In the genomic region with DNA sequence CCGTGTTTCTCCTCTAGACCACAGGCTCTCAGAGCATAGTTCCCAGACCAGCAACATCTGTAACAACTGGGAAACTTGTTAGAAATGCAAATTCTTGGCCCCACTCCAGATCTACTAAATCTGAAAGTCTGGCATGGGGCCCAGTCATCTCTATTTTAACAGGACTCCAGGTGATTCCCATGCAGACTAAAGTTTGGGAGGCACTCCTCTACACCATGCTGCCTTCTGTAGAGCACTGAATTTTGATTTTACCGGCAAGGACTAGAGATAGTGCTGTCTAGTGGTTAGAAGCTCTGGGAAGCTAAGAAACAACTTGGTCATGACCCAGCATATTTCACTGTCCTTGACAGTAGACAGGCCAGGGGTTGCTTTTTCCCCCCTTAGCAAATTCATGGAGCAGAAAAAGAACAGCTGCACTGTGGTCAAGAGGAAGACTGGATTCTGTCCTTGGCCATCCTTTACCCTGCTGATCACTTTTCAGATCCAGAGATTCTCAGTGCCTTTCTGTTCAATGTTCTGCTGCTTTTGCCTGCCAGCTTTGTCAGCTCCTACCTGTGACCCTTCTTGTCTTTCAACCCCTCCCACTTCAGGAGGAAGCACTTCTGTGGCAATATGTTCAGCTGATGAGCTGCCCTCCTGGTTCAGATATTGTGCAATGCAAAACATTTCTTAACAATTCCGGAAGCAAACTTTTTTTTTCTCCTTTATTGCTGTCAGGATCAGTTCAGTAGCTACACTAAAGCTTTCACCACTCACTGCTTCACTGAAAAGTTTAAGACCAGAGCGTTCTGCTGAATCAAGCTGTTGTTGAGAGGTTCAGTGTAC, we compare ENCODE assay signal across 1 cellular context.
A peak's percentile ranks its signal among the peaks of the same experiment; 100 is the strongest.
TF ChIP-seq lines count a peak whose summit lies in the region.

No MANE protein-coding gene starts in this region.

TF ChIP-seq in HepG2, 621 proteins besides CTCF, POLR2A, EP300 and RAD21 (continued from another document and continues in another):
- TF ChIP-seq KAT7 (CRISPR knock-in tag; IDR thresholded peaks at IDR 0.05; ENCODE audit: borderline replicate concordance) (no peak), GFI1 (CRISPR knock-in tag; IDR thresholded peaks at IDR 0.05; ENCODE audit: borderline replicate concordance) (0 out of 2 replicates have a peak, but pooled peaks have one; percentile 44), HOXA7 (CRISPR knock-in tag; IDR thresholded peaks at IDR 0.05) (no peak), MXD4 (CRISPR knock-in tag; IDR thresholded peaks at IDR 0.05) (no peak), RBFOX2 (IDR thresholded peaks at IDR 0.05; ENCODE audit: low read depth, low read length) (no peak), ZNF142 (CRISPR knock-in tag; IDR thresholded peaks at IDR 0.05) (peak; percentile 68; the same call in 1 of the 2 replicates), ZNF7 (CRISPR knock-in tag; IDR thresholded peaks at IDR 0.05) (no peak; the same call in 1 of the 2 replicates), MXI1 (IDR thresholded peaks at IDR 0.05; ENCODE audit: borderline replicate concordance, low read depth, low read length) (no peak), RELA (CRISPR knock-in tag; IDR thresholded peaks at IDR 0.05) (no peak), ZBTB33 (CRISPR knock-in tag; IDR thresholded peaks at IDR 0.05) (no peak), NFE2L2 (IDR thresholded peaks at IDR 0.05; ENCODE audit: low read length) (0 out of 2 replicates have a peak, but pooled peaks have one; percentile 32), TFAP4 (IDR thresholded peaks at IDR 0.05; ENCODE audit: borderline replicate concordance, low read depth) (peak; percentile 98), SMAD3 (CRISPR knock-in tag; IDR thresholded peaks at IDR 0.05) (peak; percentile 96), ZNF556 (CRISPR knock-in tag; IDR thresholded peaks at IDR 0.05; ENCODE audit: borderline replicate concordance) (no peak), TCF12 (IDR thresholded peaks at IDR 0.05) (no peak), TCF12 (CRISPR knock-in tag; IDR thresholded peaks at IDR 0.05) (0 out of 2 replicates have a peak, but pooled peaks have one; percentile 25), NFE2L1 (CRISPR knock-in tag; IDR thresholded peaks at IDR 0.05; ENCODE audit: borderline replicate concordance) (no peak), ATF3 (CRISPR knock-in tag; IDR thresholded peaks at IDR 0.05) (no peak), RNF219 (CRISPR knock-in tag; IDR thresholded peaks at IDR 0.05) (0 out of 2 replicates have a peak, but pooled peaks have one; percentile 36), FOXJ3 (CRISPR knock-in tag; IDR thresholded peaks at IDR 0.05; ENCODE audit: borderline replicate concordance) (peak; percentile 88; the same call in 1 of the 2 replicates), GTF3A (CRISPR knock-in tag; conservative IDR thresholded peaks at IDR 0.05) (no peak), HOXA5 (CRISPR knock-in tag; IDR thresholded peaks at IDR 0.05) (peak; percentile 51), RCOR2 (CRISPR knock-in tag; IDR thresholded peaks at IDR 0.05) (peak; percentile 90), RAD51 (IDR thresholded peaks at IDR 0.05; ENCODE audit: borderline replicate concordance) (no peak), HNF4A (CRISPR knock-in tag; IDR thresholded peaks at IDR 0.05) (peak; percentile 83), FOXA3 (CRISPR knock-in tag; IDR thresholded peaks at IDR 0.05) (peak; percentile 85), ADNP (CRISPR knock-in tag; IDR thresholded peaks at IDR 0.05) (no peak), ZBTB21 (CRISPR knock-in tag; IDR thresholded peaks at IDR 0.05) (no peak), ZNF354B (CRISPR knock-in tag; IDR thresholded peaks at IDR 0.05) (no peak), ZNF331 (CRISPR knock-in tag; IDR thresholded peaks at IDR 0.05) (peak; percentile 94), FIP1L1 (IDR thresholded peaks at IDR 0.05; ENCODE audit: borderline replicate concordance, insufficient read depth, low read depth, low read length) (no peak)
- TF ChIP-seq, protein P1, sequence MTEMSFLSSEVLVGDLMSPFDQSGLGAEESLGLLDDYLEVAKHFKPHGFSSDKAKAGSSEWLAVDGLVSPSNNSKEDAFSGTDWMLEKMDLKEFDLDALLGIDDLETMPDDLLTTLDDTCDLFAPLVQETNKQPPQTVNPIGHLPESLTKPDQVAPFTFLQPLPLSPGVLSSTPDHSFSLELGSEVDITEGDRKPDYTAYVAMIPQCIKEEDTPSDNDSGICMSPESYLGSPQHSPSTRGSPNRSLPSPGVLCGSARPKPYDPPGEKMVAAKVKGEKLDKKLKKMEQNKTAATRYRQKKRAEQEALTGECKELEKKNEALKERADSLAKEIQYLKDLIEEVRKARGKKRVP (CRISPR knock-in tag; IDR thresholded peaks at IDR 0.05): peak in 1 of 2 experiments; percentile 86; a peak in 2 of 4 replicates
- TF ChIP-seq, protein P2, sequence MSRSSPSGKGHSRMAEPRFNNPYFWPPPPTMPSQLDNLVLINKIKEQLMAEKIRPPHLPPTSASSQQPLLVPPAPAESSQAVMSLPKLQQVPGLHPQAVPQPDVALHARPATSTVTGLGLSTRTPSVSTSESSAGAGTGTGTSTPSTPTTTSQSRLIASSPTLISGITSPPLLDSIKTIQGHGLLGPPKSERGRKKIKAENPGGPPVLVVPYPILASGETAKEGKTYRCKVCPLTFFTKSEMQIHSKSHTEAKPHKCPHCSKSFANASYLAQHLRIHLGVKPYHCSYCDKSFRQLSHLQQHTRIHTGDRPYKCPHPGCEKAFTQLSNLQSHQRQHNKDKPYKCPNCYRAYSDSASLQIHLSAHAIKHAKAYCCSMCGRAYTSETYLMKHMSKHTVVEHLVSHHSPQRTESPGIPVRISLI (CRISPR knock-in tag; IDR thresholded peaks at IDR 0.05; ENCODE audit: borderline replicate concordance): peak; percentile 99
